ENCODE assay signal across 24 cellular contexts in genomic region chrX:43976216-43976615, GRCh38.
"Had no signal": no experiment of that assay in that cellular context is flagged by ENCODE, and none has a peak within 500 bp of the region (broad histone marks: within the 10 kb centered on the region; RNA-seq: fewer than 3 reads in every experiment).

No MANE protein-coding gene starts in this region.

- ATAC-seq: activated CD4-positive, alpha-beta T cell treated with anti-CD3 and anti-CD28 coated beads for 36 hours; activated CD8-positive, alpha-beta memory T cell treated with anti-CD3 and anti-CD28 coated beads, Interleukin-2, amount 10 ng/mL, durations not matched to agents 7 days and 5 days; activated CD8-positive, alpha-beta T cell treated with anti-CD3 and anti-CD28 coated beads, Interleukin-2, amount 10 ng/mL, durations not matched to agents 7 days and 5 days; activated naive CD4-positive, alpha-beta T cell treated with anti-CD3 and anti-CD28 coated beads, Interleukin-2, amount 50 U/mL, for 72 hours; activated T-cell treated with anti-CD3 and anti-CD28 coated beads, Interleukin-2, amount 50 U/mL, for 72 hours; esophagus mucosa; gastroesophageal sphincter; heart right ventricle had no signal

- DNase-seq: activated CD4-positive, alpha-beta memory T cell treated with anti-CD3 and anti-CD28 coated beads for 36 hours; activated CD4-positive, alpha-beta T cell treated with anti-CD3 and anti-CD28 coated beads for 36 hours; activated CD4-positive, alpha-beta T cell treated with anti-CD3 and anti-CD28 coated beads, Interleukin-2, amount 10 ng/mL, durations not matched to agents 24 days and 14 days; activated CD4-positive, CD25-positive, alpha-beta regulatory T cell; activated CD4-positive, CD25-positive, alpha-beta regulatory T cell treated with anti-CD3 and anti-CD28 coated beads, Interleukin-2, amount 50 U/mL, for 72 hours; activated CD8-positive, alpha-beta memory T cell treated with anti-CD3 and anti-CD28 coated beads, Interleukin-2, amount 10 ng/mL, durations not matched to agents 7 days and 5 days; activated CD8-positive, alpha-beta memory T cell treated with anti-CD3 and anti-CD28 coated beads, Interleukin-2, amount 50 U/mL, for 4 hours; activated CD8-positive, alpha-beta T cell treated with anti-CD3 and anti-CD28 coated beads, Interleukin-2, amount 10 ng/mL, durations not matched to agents 7 days and 5 days; activated gamma-delta T cell; activated naive CD4-positive, alpha-beta T cell; activated naive CD4-positive, alpha-beta T cell treated with anti-CD3 and anti-CD28 coated beads, Interleukin-2, amount 10 ng/mL, durations not matched to agents 7 days and 5 days; activated naive CD8-positive, alpha-beta T cell treated with anti-CD3 and anti-CD28 coated beads, Interleukin-2, amount 10 ng/mL, durations not matched to agents 7 days and 5 days; activated T-cell treated with anti-CD3 and anti-CD28 coated beads, Interleukin-2, amount 50 U/mL, for 24 hours; activated T-cell treated with anti-CD3 and anti-CD28 coated beads, Interleukin-2, amount 50 U/mL, for 72 hours; brain microvascular endothelial cell; dorsolateral prefrontal cortex; effector memory CD4-positive, alpha-beta T cell; endodermal cell; foreskin melanocyte; heart right ventricle; T-helper 2 cell had no signal
